ENCODE assay signal across 8 cellular contexts in the genomic region with DNA sequence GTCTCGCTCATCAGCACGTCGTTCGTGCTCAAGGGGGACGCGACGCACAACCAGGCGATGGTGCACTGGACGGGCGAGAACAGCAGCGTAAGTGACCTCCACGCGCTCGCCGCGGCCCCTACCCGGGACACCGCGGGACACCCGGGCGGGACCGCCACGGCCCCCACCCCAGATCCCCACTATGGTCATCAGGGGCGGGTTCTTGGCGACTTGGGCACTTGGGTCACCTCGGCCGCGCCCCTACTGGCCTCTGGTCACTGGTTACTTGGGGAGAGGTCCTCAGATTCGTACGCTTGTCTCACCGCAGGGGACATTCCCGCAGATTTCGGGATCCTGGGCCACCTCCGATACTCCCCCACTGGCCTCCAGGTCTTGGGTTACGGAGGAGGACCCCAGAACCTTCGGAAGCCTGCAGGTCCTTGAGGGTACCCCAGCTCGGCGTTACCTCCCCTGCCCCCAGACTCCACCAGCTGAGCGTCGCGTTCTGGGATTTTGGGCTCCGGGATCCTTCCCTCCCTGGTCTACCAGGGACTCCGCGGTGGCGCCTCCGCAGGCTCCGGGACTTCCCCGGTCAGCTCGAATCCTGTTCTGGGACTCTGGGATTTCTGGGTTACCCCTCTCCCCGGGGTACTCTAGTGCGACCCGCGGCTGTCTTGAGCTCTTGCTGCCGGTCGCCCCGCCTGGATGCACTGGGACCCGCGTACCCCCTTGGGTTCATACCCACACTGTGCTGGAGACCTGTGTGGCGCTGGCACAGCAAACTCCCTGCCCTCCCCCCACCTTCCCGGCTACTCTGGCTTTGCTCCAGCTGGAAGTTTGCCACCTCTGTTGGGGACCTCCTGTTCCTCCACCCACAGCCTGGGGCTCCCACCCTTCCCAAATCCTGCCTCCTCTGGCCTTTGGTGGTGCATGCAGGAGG. TPM values are rescaled to one million over a fixed set of nuclear protein-coding genes. Genes with fewer than 3 reads are reported as not detected.
A peak's percentile ranks its signal among the peaks of the same experiment; 100 is the strongest.
DNase-seq lines count a peak whose midpoint lies in the region; ATAC-seq and TF ChIP-seq lines count a peak whose summit lies in the region.

No MANE protein-coding gene starts in this region.

- H3K4me3 Mint-ChIP-seq in T-helper 17 cell, result peak overlapping the region; percentile 76

- peak overlapping the region; percentile 47 for H3K4me2 ChIP-seq in GM23248 (ENCODE audit: unreplicated experiment)

- no peak for ATAC-seq in T-helper 17 cell
- ATAC-seq in HG02588 (IDR thresholded peaks at IDR 0.05; ENCODE audit: unreplicated experiment), result no peak
- no peak for ATAC-seq in foreskin keratinocyte
- ATAC-seq in GM19328 (IDR thresholded peaks at IDR 0.05; ENCODE audit: unreplicated experiment), result no peak

- H3K27me3 ChIP-seq in GM23248 (replicated peaks; ENCODE audit: insufficient read depth) (peaks cover 31% of the 10 kb centered on the region), iPS DF 6.9 (ENCODE audit: control insufficient read depth, insufficient read depth, low read length) (peaks cover 15% of the 10 kb centered on the region; the same call in 1 of the 2 replicates), foreskin keratinocyte (peaks cover 70% of the 10 kb centered on the region)

- peaks cover 7% of the 10 kb centered on the region for H3K4me1 ChIP-seq in GM23248 (ENCODE audit: insufficient read depth)
- H3K4me1 ChIP-seq in iPS DF 6.9 (ENCODE audit: control insufficient read depth, insufficient read depth, low read length), result 0 out of 2 replicates have a peak, but pooled peaks cover 2% of the 10 kb centered on the region
- no peaks in the 10 kb centered on the region for H3K4me1 ChIP-seq in foreskin keratinocyte

- H3K9me3 ChIP-seq in GM23248 (ENCODE audit: low read depth) (no peaks in the 10 kb centered on the region), T-helper 17 cell (ENCODE audit: control insufficient read depth, low read length, poor library complexity, severe bottlenecking) (no peaks in the 10 kb centered on the region), iPS DF 6.9 (ENCODE audit: control insufficient read depth, insufficient read depth, low read length) (no peaks in the 10 kb centered on the region)

- H3K9ac ChIP-seq in GM23248, result 0 out of 2 replicates have a peak overlapping the region, but pooled peaks have one; percentile 1

- H2AFZ ChIP-seq in GM23248, result peak overlapping the region; percentile 33; the same call in 1 of the 2 replicates

- H3K27ac ChIP-seq in GM23248, result no peak overlapping the region
- no peak overlapping the region for H3K27ac ChIP-seq in iPS DF 6.9 (ENCODE audit: low read length)
- no peak overlapping the region for H3K27ac ChIP-seq in foreskin keratinocyte

- no peaks in the 10 kb centered on the region for H3K79me2 ChIP-seq in GM23248 (ENCODE audit: insufficient read depth)

- H4K20me1 ChIP-seq in GM23248 (ENCODE audit: insufficient read depth), result no peaks in the 10 kb centered on the region

- TF ChIP-seq CTCF in foreskin keratinocyte (conservative IDR thresholded peaks at IDR 0.05), result no peak

- in situ Hi-C loops in GM23248 (cut with MboI), result loop anchor here (10.0 to 25.0 kb wide), 2 partner anchors 102 to 519 kb away; no protein-coding TSS in a partner anchor

- H3K36me3 ChIP-seq in GM23248 (ENCODE audit: low read depth), result no peaks in the 10 kb centered on the region
- H3K36me3 ChIP-seq in iPS DF 6.9 (ENCODE audit: control insufficient read depth, insufficient read depth, low read length), result no peaks in the 10 kb centered on the region; the same call in 1 of the 2 replicates

- H3K4me1 Mint-ChIP-seq in T-helper 17 cell, result peaks cover 6% of the 10 kb centered on the region

- DNase-seq in GM23248 (peak; percentile 50), T-helper 17 cell (no peak), iPS DF 6.9 (ENCODE audit: low read depth, low spot score) (no peak), skeletal muscle cell (ENCODE audit: low read depth) (no peak), medulla oblongata (ENCODE audit: extremely low spot score) (no peak), foreskin keratinocyte (no peak)

- 5% methylated on average over 53 to 59 of the region's 60 CpGs for WGBS in GM23248 (ENCODE audit: low coverage in 1 of 2, low lambda C conversion rate in 2 of 2, missing lambda C conversion rate in 2 of 2), 2 experiments
- WGBS in iPS DF 6.9 (ENCODE audit: insufficient coverage, insufficient read length), result no CpG with 5 or more reads among the region's 60 CpGs

- H3K27me3 Mint-ChIP-seq in T-helper 17 cell, result peaks cover 62% of the 10 kb centered on the region

- no peaks in the 10 kb centered on the region for H3F3A ChIP-seq in GM23248 (ENCODE audit: insufficient read depth)

- H3K9me2 ChIP-seq in GM23248 (ENCODE audit: insufficient read depth), result no peaks in the 10 kb centered on the region

- H3K4me3 ChIP-seq in GM23248 (peak overlapping the region; percentile 56), iPS DF 6.9 (ENCODE audit: low read length) (peak overlapping the region; percentile 60; the same call in 1 of the 2 replicates), skeletal muscle cell (ENCODE audit: low read depth, low read length) (peak overlapping the region; percentile 56)

- peaks cover 9% of the 10 kb centered on the region for H3K36me3 Mint-ChIP-seq in T-helper 17 cell (ENCODE audit: low read depth)

- H3K27ac Mint-ChIP-seq in T-helper 17 cell, result no peak overlapping the region

RNA-seq across cellular contexts. Expression of a gene that starts 1.0 kb away (rescaled TPM):
- total RNA-seq in GM23248 (2014; rRNA removed; shearing (Covaris generic)), result 1.4 and 4.3 TPM in 2 replicates
- polyA plus RNA-seq in GM23248 (2016; fragmentation: Nextera tagmentation; extraction: Ambion mirVana) (0.38 and 0.74 TPM in 2 replicates), foreskin keratinocyte (0.04 and 0.11 TPM in 2 replicates)
- total RNA-seq in T-helper 17 cell (not detected), foreskin keratinocyte (0.03 and 0.04 TPM in 2 replicates)
